In genomic region chr9:134996591-134997530, GRCh38 we compare ENCODE assay signal across 28 cellular contexts.
"Had no signal": no experiment of that assay in that cellular context is flagged by ENCODE, and none has a peak within 500 bp of the region (broad histone marks: within the 10 kb centered on the region; RNA-seq: fewer than 3 reads in every experiment).

No MANE protein-coding gene starts in this region.

- H3K27ac ChIP-seq: adrenal gland, brain microvascular endothelial cell, lower lobe of right lung, pancreas, psoas muscle, thyroid gland had no signal

- H3K9me3 Mint-ChIP-seq: natural killer cell treated with Interleukin-12 subunit alpha and Interleukin-12 subunit beta and Interleukin-15 and Interleukin-18, amount 100 ng/mL, for 72 hours had no signal

- H3K9ac ChIP-seq: SK-N-SH had no signal

- H3K36me3 ChIP-seq: adrenal gland, brain microvascular endothelial cell, lower lobe of right lung, pancreas, thyroid gland had no signal

- H3K27me3 ChIP-seq: adrenal gland, brain microvascular endothelial cell, pancreas, thyroid gland had no signal

- H3K4me3 ChIP-seq: adrenal gland, lower lobe of right lung, mucosa of descending colon, pancreas, psoas muscle, thyroid gland had no signal

- H3K4me3 Mint-ChIP-seq: activated CD8-positive, alpha-beta T cell treated with anti-CD3 and anti-CD28 coated beads for 36 hours; activated naive CD8-positive, alpha-beta T cell treated with anti-CD3 and anti-CD28 coated beads for 36 hours; activated T-cell treated with anti-CD3 and anti-CD28 coated beads, Interleukin-2, amount 50 U/mL, for 4 hours; activated T-helper 17 cell treated with anti-CD3 and anti-CD28 coated beads, Interleukin-2, amount 50 U/mL, for 72 hours; natural killer cell treated with Interleukin-12 subunit alpha and Interleukin-12 subunit beta and Interleukin-15 and Interleukin-18, amount 100 ng/mL, for 72 hours; stimulated activated naive CD8-positive, alpha-beta T cell treated with anti-CD3 and anti-CD28 coated beads, Interleukin-15, amount 100 ng/mL, for 72 hours; T-helper 17 cell had no signal

- H3K27me3 Mint-ChIP-seq: activated CD8-positive, alpha-beta T cell treated with anti-CD3 and anti-CD28 coated beads for 36 hours; natural killer cell treated with Interleukin-12 subunit alpha and Interleukin-12 subunit beta and Interleukin-15 and Interleukin-18, amount 100 ng/mL, for 72 hours had no signal

- DNase-seq: activated CD4-positive, alpha-beta T cell treated with anti-CD3 and anti-CD28 coated beads for 1 hour; activated CD4-positive, alpha-beta T cell treated with anti-CD3 and anti-CD28 coated beads, Interleukin-2, amount 50 U/mL, for 1 hour; activated CD8-positive, alpha-beta T cell treated with anti-CD3 and anti-CD28 coated beads for 36 hours; activated naive CD4-positive, alpha-beta T cell; activated naive CD8-positive, alpha-beta T cell treated with anti-CD3 and anti-CD28 coated beads for 36 hours; activated T-cell treated with anti-CD3 and anti-CD28 coated beads, Interleukin-2, amount 50 U/mL, for 4 hours; adrenal gland; brain microvascular endothelial cell; caudate nucleus; cortex of kidney; foreskin fibroblast; hippocampal formation; lower lobe of right lung; mesenchymal stem cell; mucosa of descending colon; SK-N-SH; stimulated activated naive CD8-positive, alpha-beta T cell treated with anti-CD3 and anti-CD28 coated beads, Interleukin-15, amount 100 ng/mL, for 72 hours; substantia nigra; T-helper 17 cell; T1000; thyroid gland had no signal

- ATAC-seq: activated CD8-positive, alpha-beta T cell treated with anti-CD3 and anti-CD28 coated beads for 36 hours; activated T-cell treated with anti-CD3 and anti-CD28 coated beads, Interleukin-2, amount 50 U/mL, for 4 hours; activated T-helper 17 cell treated with anti-CD3 and anti-CD28 coated beads, Interleukin-2, amount 50 U/mL, for 72 hours; lower lobe of right lung; mucosa of descending colon; pancreas; psoas muscle; stimulated activated naive CD8-positive, alpha-beta T cell treated with anti-CD3 and anti-CD28 coated beads, Interleukin-15, amount 100 ng/mL, for 72 hours; T-helper 17 cell had no signal

- H3K27ac Mint-ChIP-seq: activated CD8-positive, alpha-beta T cell treated with anti-CD3 and anti-CD28 coated beads for 36 hours; activated naive CD8-positive, alpha-beta T cell treated with anti-CD3 and anti-CD28 coated beads for 36 hours; activated T-helper 17 cell treated with anti-CD3 and anti-CD28 coated beads, Interleukin-2, amount 50 U/mL, for 72 hours; natural killer cell treated with Interleukin-12 subunit alpha and Interleukin-12 subunit beta and Interleukin-15 and Interleukin-18, amount 100 ng/mL, for 72 hours; stimulated activated naive CD8-positive, alpha-beta T cell treated with anti-CD3 and anti-CD28 coated beads, Interleukin-15, amount 100 ng/mL, for 72 hours; T-helper 17 cell had no signal

- H3K36me3 Mint-ChIP-seq: activated naive CD8-positive, alpha-beta T cell treated with anti-CD3 and anti-CD28 coated beads for 36 hours had no signal

- H3K9me3 ChIP-seq: adrenal gland, pancreas, psoas muscle, SK-N-SH, thyroid gland had no signal

- FAIRE-seq: astrocyte, endothelial cell of umbilical vein, keratinocyte, pancreas had no signal

- H3K4me1 ChIP-seq: adrenal gland, lower lobe of right lung, pancreas, psoas muscle had no signal

- H3K4me1 Mint-ChIP-seq: activated naive CD8-positive, alpha-beta T cell treated with anti-CD3 and anti-CD28 coated beads for 36 hours; activated T-helper 17 cell treated with anti-CD3 and anti-CD28 coated beads, Interleukin-2, amount 50 U/mL, for 72 hours; stimulated activated naive CD8-positive, alpha-beta T cell treated with anti-CD3 and anti-CD28 coated beads, Interleukin-15, amount 100 ng/mL, for 72 hours; T-helper 17 cell had no signal

- H3K4me2 ChIP-seq: SK-N-SH had no signal
